In genomic region chr5:157820593-157821252, GRCh38 we compare ENCODE assay signal across 8 cellular contexts. TPM values are rescaled to one million over a fixed set of nuclear protein-coding genes. Genes with fewer than 3 reads are reported as not detected.
DNase-seq lines count a peak whose midpoint lies in the region; ATAC-seq, FAIRE-seq and TF ChIP-seq lines count a peak whose summit lies in the region.

No MANE protein-coding gene starts in this region.

- no peaks in the 10 kb centered on the region for H3K36me3 Mint-ChIP-seq in endothelial cell (ENCODE audit: low read depth, unreplicated experiment)

- H2BK120ac ChIP-seq in neuronal stem cell (ENCODE audit: low read depth, low read length) = no peak overlapping the region

- H3K14ac ChIP-seq in neuronal stem cell (ENCODE audit: low read length) = no peak overlapping the region

- H3K36me3 ChIP-seq in HAP-1 (replicated peaks) = peaks cover 8% of the 10 kb centered on the region
- peaks cover 0 to 14% of the 10 kb centered on the region in 2 donors for H3K36me3 ChIP-seq in neuronal stem cell (replicated peaks in 1 of 2; ENCODE audit: control insufficient read depth in 2 of 2, insufficient read depth in 2 of 2, low read length in 2 of 2)

- no peaks in the 10 kb centered on the region for H3K9me3 Mint-ChIP-seq in endothelial cell (ENCODE audit: unreplicated experiment)

- H3K4me3 ChIP-seq in HAP-1 = no peak overlapping the region
- no peak overlapping the region for H3K4me3 ChIP-seq in neuronal stem cell (ENCODE audit: low read length in 2 of 2)

- H3K27ac ChIP-seq in neuronal stem cell (replicated peaks; ENCODE audit: low read length) = no peak overlapping the region

- peaks cover 2% of the 10 kb centered on the region for H3K27me3 Mint-ChIP-seq in endothelial cell (ENCODE audit: unreplicated experiment)

- H2BK5ac ChIP-seq in neuronal stem cell (ENCODE audit: low read length) = no peak overlapping the region

- no CpG with 5 or more reads among the region's 6 CpGs for WGBS in neuronal stem cell (ENCODE audit: extremely low coverage in 2 of 2, insufficient read length in 2 of 2, insufficient replicate concordance in 1 of 2), 2 donors

- DNase-seq in COLO668 (lab: John Stamatoyannopoulos, UW; ENCODE audit: unreplicated experiment) (peak; percentile 2), HAP-1 (ENCODE audit: low spot score in 2 of 2) (peak; percentile 62 to 67), RCC 7860 (ENCODE audit: low spot score) (no peak), endothelial cell (ENCODE audit: low spot score) (peak; percentile 34), neuronal stem cell (ENCODE audit: low spot score) (peak; percentile 26)

- H2BK12ac ChIP-seq in neuronal stem cell (ENCODE audit: low read length) = no peak overlapping the region

- H3K9me3 ChIP-seq in HAP-1 (no peaks in the 10 kb centered on the region), neuronal stem cell (replicated peaks in 1 of 2; ENCODE audit: control insufficient read depth in 2 of 2, insufficient read depth in 1 of 2, low read depth in 1 of 2, low read length in 2 of 2) (no peaks in the 10 kb centered on the region)

- H3K4me1 ChIP-seq in HAP-1 (peaks cover 31% of the 10 kb centered on the region), neuronal stem cell (ENCODE audit: control insufficient read depth in 2 of 2, insufficient read depth in 1 of 2, low read depth in 1 of 2, low read length in 2 of 2) (peaks cover 2 to 8% of the 10 kb centered on the region in 2 donors)

- no peak overlapping the region for H2AFZ ChIP-seq in neuronal stem cell (ENCODE audit: low read length)

- H3K4ac ChIP-seq in neuronal stem cell (ENCODE audit: low read length) = no peak overlapping the region

- in situ Hi-C loops in HAP-1 (cut with MboI; ENCODE audit: low sequenced_read_pairs) = loop anchor here (25.0 kb wide), 1 partner anchor 1292 kb away; no protein-coding TSS in a partner anchor

- no peak overlapping the region for H4K91ac ChIP-seq in neuronal stem cell (ENCODE audit: low read depth, low read length, poor library complexity)

- H3K4me2 ChIP-seq in neuronal stem cell (ENCODE audit: insufficient read depth, low read length, poor library complexity, severe bottlenecking) = no peak overlapping the region

- H3K4me1 Mint-ChIP-seq in endothelial cell (ENCODE audit: unreplicated experiment) = no peaks in the 10 kb centered on the region

- no peak overlapping the region for H3K4me3 Mint-ChIP-seq in endothelial cell (ENCODE audit: unreplicated experiment)

- H3K23ac ChIP-seq in neuronal stem cell (ENCODE audit: low read depth, low read length, poor library complexity) = no peak overlapping the region

- peak; percentile 65 for TF ChIP-seq CTCF in endothelial cell (IDR thresholded peaks at IDR 0.05; ENCODE audit: unreplicated experiment)

- FAIRE-seq in RCC 7860 (lab: Jason Lieb, UNC) = peak; percentile 40

- H3K18ac ChIP-seq in neuronal stem cell (ENCODE audit: low read length) = no peak overlapping the region

- H2BK15ac ChIP-seq in neuronal stem cell (ENCODE audit: low read length) = no peak overlapping the region

- no peaks in the 10 kb centered on the region for H3K27me3 ChIP-seq in HAP-1 (ENCODE audit: low read depth)
- no peaks in the 10 kb centered on the region for H3K27me3 ChIP-seq in neuronal stem cell (ENCODE audit: control insufficient read depth in 3 of 3, insufficient read depth in 3 of 3, low read depth in 1 of 3, low read length in 3 of 3)

- no peak overlapping the region for H2AK5ac ChIP-seq in neuronal stem cell (ENCODE audit: low read depth, low read length)

- peaks cover 4% of the 10 kb centered on the region for H3K79me1 ChIP-seq in neuronal stem cell (ENCODE audit: low read depth, low read length)

- no peak overlapping the region for H3K9ac ChIP-seq in neuronal stem cell (ENCODE audit: low read depth, low read length, poor library complexity)

- no peak for ATAC-seq in GM19328 (IDR thresholded peaks at IDR 0.05; ENCODE audit: unreplicated experiment)
- ATAC-seq in HG03460 (IDR thresholded peaks at IDR 0.05; ENCODE audit: unreplicated experiment) = no peak
- no peak for ATAC-seq in HG02981 (IDR thresholded peaks at IDR 0.05; ENCODE audit: unreplicated experiment)

- H4K8ac ChIP-seq in neuronal stem cell (ENCODE audit: low read depth, low read length) = no peak overlapping the region

- peak overlapping the region; percentile 77 for H3K27ac Mint-ChIP-seq in endothelial cell (ENCODE audit: unreplicated experiment)

RNA-seq across cellular contexts. Expression of gene CLINT1, which starts 38.2 kb away (rescaled TPM):
- 72.9 TPM for total RNA-seq in endothelial cell (ENCODE audit: unreplicated experiment)
- 45.1 TPM for polyA plus RNA-seq in neuronal stem cell (2013, experiment 1 of 2)
- polyA plus RNA-seq in neuronal stem cell (2013, experiment 2 of 2) = 44.1 TPM
